In genomic region chr6:52881996-52882841, GRCh38 we compare ENCODE assay signal across 8 cellular contexts. TPM values are rescaled to one million over a fixed set of nuclear protein-coding genes. Genes with fewer than 3 reads are reported as not detected.
DNase-seq lines count a peak whose midpoint lies in the region; ATAC-seq and TF ChIP-seq lines count a peak whose summit lies in the region.

No MANE protein-coding gene starts in this region.

- no peaks in the 10 kb centered on the region for H3K9me3 ChIP-seq in Panc1 (ENCODE audit: control insufficient read depth, insufficient read depth, low read depth, low read length)

- H3K9me3 Mint-ChIP-seq in neural crest cell = no peaks in the 10 kb centered on the region

- no peaks in the 10 kb centered on the region for H3K27me3 ChIP-seq in Panc1 (ENCODE audit: control insufficient read depth, insufficient read depth, low read length)

- no peaks in the 10 kb centered on the region for H3K36me3 ChIP-seq in Panc1 (ENCODE audit: control insufficient read depth, insufficient read depth, low read length)

- peak; percentile 96 for ATAC-seq in GM21737 (IDR thresholded peaks at IDR 0.05; ENCODE audit: unreplicated experiment)
- peak; percentile 100 for ATAC-seq in Panc1

- H3K4me3 Mint-ChIP-seq in neural crest cell = peak overlapping the region; percentile 89

- peaks cover 3% of the 10 kb centered on the region for H3K27me3 Mint-ChIP-seq in neural crest cell (ENCODE audit: low read depth)

- DNase-seq in Daoy (ENCODE audit: low read depth) (peak; percentile 83), KBM-7 (peak; percentile 85), Panc1 (ENCODE audit: low read depth, low spot score) (peak; percentile 69), activated T-helper 1 cell treated with Interleukin-2 at 50 U/mL for 16 hours (ENCODE audit: low read depth) (peak; percentile 37), fibroblast of the aortic adventitia (ENCODE audit: low read depth) (peak; percentile 77), neural crest cell (ENCODE audit: low read depth, low spot score) (peak; percentile 61), stromal cell of bone marrow (ENCODE audit: low read depth) (peak; percentile 41)

- TF ChIP-seq CTCF in Panc1 (IDR thresholded peaks at IDR 0.05) (peak; percentile 90), fibroblast of the aortic adventitia (IDR thresholded peaks at IDR 0.05; ENCODE audit: insufficient read depth, low read length) (peak; percentile 74), neural crest cell (conservative IDR thresholded peaks at IDR 0.05) (peak; percentile 88)

- CTCF ChIA-PET in Panc1 (lab: Charles Lee) = interaction anchor here (1.0 kb wide), 1 partner anchor 113 kb away, joined by 3 read pairs; the partner anchor contains the start of gene GSTA4

- H3K27ac ChIP-seq in Panc1 (ENCODE audit: low read length) = peak overlapping the region; percentile 83

- intact Hi-C loops in Panc1 (cut with micrococcal nuclease; ENCODE audit: unreplicated experiment) = loop anchor here (1.0 kb wide), 1 partner anchor 112 kb away; no protein-coding TSS in a partner anchor

- H3K4me3 ChIP-seq in Panc1 (ENCODE audit: low read depth in 2 of 2, low read length in 2 of 2) (peak overlapping the region; percentile 66 to 70), fibroblast of the aortic adventitia (ENCODE audit: low read depth, low read length) (peak overlapping the region; percentile 64)

- no TSS peak for BruUV-seq in Panc1 (replicated peaks; lab: Mats Ljungman, UMichigan)

- POLR2A ChIA-PET in Panc1 (lab: Charles Lee) = no interaction called here

- in situ Hi-C loops in KBM-7 (cut with MboI; ENCODE audit: low pct_unique_long_range_greater_than_20kb, low sequenced_read_pairs) (no loop called here), Panc1 (cut with HindIII; ENCODE audit: low pct_unique_long_range_greater_than_20kb, low sequenced_read_pairs) (no loop called here)

- peaks cover 8% of the 10 kb centered on the region for H3K4me1 Mint-ChIP-seq in neural crest cell

- peak overlapping the region; percentile 72 for H3K27ac Mint-ChIP-seq in neural crest cell (ENCODE audit: unreplicated experiment)

- H3K36me3 Mint-ChIP-seq in neural crest cell (ENCODE audit: low read depth) = no peaks in the 10 kb centered on the region

- no peaks in the 10 kb centered on the region for H3K4me1 ChIP-seq in Panc1 (ENCODE audit: control insufficient read depth, insufficient read depth, low read length)

RNA-seq across cellular contexts. Expression of gene GSTA3, which starts 27.3 kb away (rescaled TPM):
- total RNA-seq in Daoy (2014; rRNA removed; shearing (Covaris generic)) = not detected in 2 replicates
- total RNA-seq in Panc1 (2021; ENCODE audit: unreplicated experiment) (not detected), fibroblast of the aortic adventitia (ENCODE audit: low replicate concordance) (not detected in 2 replicates), neural crest cell (not detected in 2 replicates)
- polyA plus RNA-seq in Panc1 (2012; ENCODE audit: insufficient read length) = not detected

RNA-seq across cellular contexts. Expression of gene GSTA5, which starts 41.6 kb away (rescaled TPM):
- total RNA-seq in Daoy (2014; rRNA removed; shearing (Covaris generic)) = not detected in 2 replicates
- total RNA-seq in Panc1 (2021; ENCODE audit: unreplicated experiment) (not detected), fibroblast of the aortic adventitia (ENCODE audit: low replicate concordance) (not detected in 2 replicates), neural crest cell (not detected in 2 replicates)
- polyA plus RNA-seq in Panc1 (2012; ENCODE audit: insufficient read length) = not detected

Comparison
In these comparisons a context has a peak if more than half of its experiments do, and no peak if none do; other contexts are left out.
1. Peak in every context shown above with its lines: DNase-seq, ATAC-seq, H3K4me3 ChIP-seq and H3K27ac ChIP-seq.